9 cellular contexts compared by ENCODE assay signal in the genomic region with DNA sequence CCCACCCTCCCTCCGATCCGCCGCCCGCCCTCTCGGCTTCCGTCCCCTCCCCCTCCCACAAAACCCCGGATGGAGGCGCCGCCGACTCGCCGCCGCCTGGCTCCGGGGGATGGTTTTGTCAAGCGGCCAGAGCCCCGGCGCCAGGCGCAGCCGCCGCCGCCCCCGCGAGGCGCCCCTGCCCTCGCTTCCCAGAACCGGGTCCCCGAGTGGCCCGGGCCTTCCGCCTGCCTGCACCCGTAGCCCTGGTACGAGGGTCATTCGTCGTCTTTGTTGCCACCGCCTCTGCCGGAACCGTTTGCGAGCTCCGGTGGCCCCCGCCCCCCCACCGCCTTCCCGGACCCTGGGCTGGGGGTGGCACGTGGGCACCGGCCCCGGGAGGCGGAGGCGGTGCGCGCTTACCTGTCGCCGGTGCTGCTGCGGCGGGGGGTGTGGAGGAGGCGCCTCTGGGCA. TPM values are rescaled to one million over a fixed set of nuclear protein-coding genes. Genes with fewer than 3 reads are reported as not detected.
DNase-seq lines count a peak whose midpoint lies in the region; ATAC-seq, FAIRE-seq and TF ChIP-seq lines count a peak whose summit lies in the region.
"Had no signal": no experiment of that assay in that cellular context is flagged by ENCODE, and none has a peak within 500 bp of the region (broad histone marks: within the 10 kb centered on the region; RNA-seq: fewer than 3 reads in every experiment).

No MANE protein-coding gene starts in this region.

- DNase-seq in COR-L47 (lab: John Stamatoyannopoulos, UW), result peak; percentile 21
- DNase-seq in HuH-7 (ENCODE audit: low spot score), result peak; percentile 73
- DNase-seq in T-helper 17 cell, result peak; percentile 78 to 81 (median 79)
- DNase-seq in amygdala (lab: John Stamatoyannopoulos, UW), result peak in 46 of 56 donors; percentile 14 to 91 (median 67)
- no peak for DNase-seq in right atrium auricular region (ENCODE audit: low spot score)
- peak; percentile 72 for DNase-seq in putamen (ENCODE audit: low spot score)
- DNase-seq in urothelium cell line (ENCODE audit: low spot score), result peak; percentile 76

- TF ChIP-seq CTCF in right atrium auricular region (IDR thresholded peaks at IDR 0.05), result no peak

- peak overlapping the region; percentile 100 for H3K27ac ChIP-seq in right atrium auricular region

- no peaks in the 10 kb centered on the region for H3K9me3 ChIP-seq in T-helper 17 cell (ENCODE audit: control insufficient read depth, low read length, poor library complexity, severe bottlenecking)
- no peaks in the 10 kb centered on the region for H3K9me3 ChIP-seq in right atrium auricular region

- no peaks in the 10 kb centered on the region for H3K36me3 ChIP-seq in right atrium auricular region

- peak overlapping the region; percentile 98 for H3K4me3 Mint-ChIP-seq in T-helper 17 cell

- H3K4me1 ChIP-seq in right atrium auricular region, result peaks cover 0 to 56% of the 10 kb centered on the region in 2 donors

- H3K4me3 ChIP-seq in right atrium auricular region, result peak overlapping the region; percentile 85 to 91

- peaks cover 37% of the 10 kb centered on the region for H3K4me1 Mint-ChIP-seq in T-helper 17 cell

- H3K27ac Mint-ChIP-seq in T-helper 17 cell, result peak overlapping the region; percentile 97

- no peak for FAIRE-seq in urothelium cell line (lab: Jason Lieb, UNC)

- H3K36me3 Mint-ChIP-seq in T-helper 17 cell (ENCODE audit: low read depth), result no peaks in the 10 kb centered on the region

- H3K27me3 ChIP-seq in right atrium auricular region, result no peaks in the 10 kb centered on the region

- H3K27me3 Mint-ChIP-seq in T-helper 17 cell, result no peaks in the 10 kb centered on the region
- H3K27me3 Mint-ChIP-seq: activated naive CD8-positive, alpha-beta T cell had no signal

- ATAC-seq in GM21381 (IDR thresholded peaks at IDR 0.05; ENCODE audit: unreplicated experiment) (peak; percentile 8), T-helper 17 cell (no peak)

RNA-seq across cellular contexts. Expression of gene ZBTB2, which starts 0.3 kb away (rescaled TPM):
- 10 to 100 TPM; 23.5 to 29.2 TPM for total RNA-seq in T-helper 17 cell
- 1 to 10 TPM; 4.8 to 7.9 TPM for total RNA-seq in right atrium auricular region
